In the genomic region with DNA sequence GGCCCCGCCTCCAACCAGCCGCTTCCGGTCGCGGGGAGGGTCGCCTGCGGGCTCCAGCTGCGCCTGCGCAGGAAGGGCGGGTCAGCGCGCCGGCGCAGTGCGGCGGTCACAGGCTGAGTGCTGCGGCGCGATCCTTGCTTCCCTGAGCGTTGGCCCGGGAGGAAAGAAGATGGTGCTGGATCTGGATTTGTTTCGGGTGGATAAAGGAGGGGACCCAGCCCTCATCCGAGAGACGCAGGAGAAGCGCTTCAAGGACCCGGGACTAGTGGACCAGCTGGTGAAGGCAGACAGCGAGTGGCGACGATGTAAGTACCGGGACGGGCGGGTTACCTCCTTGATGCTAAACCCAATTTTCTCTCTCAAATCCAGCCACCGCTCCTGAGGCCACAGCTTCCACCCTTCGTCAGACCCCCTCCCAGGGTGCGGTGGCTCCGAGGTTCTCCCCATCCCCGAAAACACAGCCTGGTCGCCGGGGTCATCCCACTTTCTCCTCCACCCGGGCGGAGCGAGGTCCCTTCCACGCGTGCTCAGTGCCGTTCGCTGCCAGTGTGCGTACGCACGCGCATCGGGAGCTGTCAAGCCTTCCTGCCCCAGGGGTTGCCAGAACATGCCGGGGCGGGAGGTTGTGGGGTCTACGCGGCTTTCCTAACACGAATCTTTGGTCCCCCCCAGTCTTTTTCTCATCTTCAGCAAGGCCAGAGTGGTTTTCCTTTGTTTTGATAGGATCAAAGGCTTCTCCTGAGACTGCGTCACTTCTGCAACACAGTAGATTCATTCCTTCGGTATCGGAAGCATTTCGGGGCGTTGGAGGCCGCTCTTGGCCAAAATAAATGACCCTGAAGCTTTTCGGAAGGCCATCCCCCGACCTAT, we compare ENCODE assay signal across 8 cellular contexts. TPM values are rescaled to one million over a fixed set of nuclear protein-coding genes. Genes with fewer than 3 reads are reported as not detected.
DNase-seq lines count a peak whose midpoint lies in the region; ATAC-seq and TF ChIP-seq lines count a peak whose summit lies in the region.

TSS of gene SARS1 (plus strand) at position 95 of the 870 bp plus-strand sequence. CDS start at position 170, 75 bp downstream.

- DNase-seq in NCI-H1105 treated with DMSO at 0.1 percent for 48 hours (lab: John Stamatoyannopoulos, UW) (peak; percentile 88), T-helper 1 cell (peak; percentile 74 to 91 (median 78)), heart left ventricle (peak; percentile 87 to 95 (median 90)), posterior vena cava (ENCODE audit: low spot score) (peak; percentile 95), upper lobe of left lung (peak; percentile 89 to 97)

- 0% methylated on average over 55 to 64 of the region's 64 CpGs for WGBS in adipose tissue, 3 donors
- 0 to 1% (median 0%) methylated on average over 48 to 64 of the region's 64 CpGs for WGBS in heart left ventricle, 4 donors
- WGBS in upper lobe of left lung, 2 donors, result 0% methylated on average over 52 to 59 of the region's 64 CpGs

- no peaks in the 10 kb centered on the region for H3K9me3 ChIP-seq in heart left ventricle
- H3K9me3 ChIP-seq in upper lobe of left lung, result no peaks in the 10 kb centered on the region

- TF ChIP-seq POLR2A in heart left ventricle (IDR thresholded peaks at IDR 0.05) (peak in 1 of 2 donors; percentile 88), upper lobe of left lung (IDR thresholded peaks at IDR 0.05) (peak in 3 of 4 donors; percentile 33 to 93 (median 52))

- TF ChIP-seq CTCF in GM12875 (IDR thresholded peaks at IDR 0.05; ENCODE audit: borderline replicate concordance, insufficient read depth, low read depth, low read length) (no peak), heart left ventricle (IDR thresholded peaks at IDR 0.05) (peak in 1 of 12 donors; percentile 6), upper lobe of left lung (IDR thresholded peaks at IDR 0.05) (peak in 1 of 6 experiments; percentile 7)

- H3K4me3 ChIP-seq in GM12875 (ENCODE audit: low read depth, low read length) (peak within 1 kb of the TSS; percentile 74), heart left ventricle (peak within 1 kb of the TSS; percentile 40 to 99 (median 90)), upper lobe of left lung (peak within 1 kb of the TSS; percentile 15 to 93 (median 82))

- ATAC-seq in HG02642 (IDR thresholded peaks at IDR 0.05; ENCODE audit: poor library complexity, unreplicated experiment) (peak; percentile 88), heart left ventricle (peak; percentile 94 to 97 (median 96)), upper lobe of left lung (ENCODE audit: low FRiP score in 2 of 2) (peak; percentile 95 to 97)

- H3K4me1 ChIP-seq in heart left ventricle (peaks cover 0 to 43% (median 24%) of the 10 kb centered on the region in 12 donors), upper lobe of left lung (peaks cover 21 to 44% (median 38%) of the 10 kb centered on the region in 4 donors)

- intact Hi-C loops in heart left ventricle (cut with DNase I), result loop anchor here in 1 of 10 donors (5.0 kb wide), 1 partner anchor 102 kb away; the partner anchor contains the start of gene ELAPOR1
- intact Hi-C loops in posterior vena cava (cut with DNase I), result no loop called here

- H3K27me3 ChIP-seq in heart left ventricle (no peaks in the 10 kb centered on the region), upper lobe of left lung (no peaks in the 10 kb centered on the region)

- H3K36me3 ChIP-seq in heart left ventricle, result peaks cover 0 to 11% (median 0%) of the 10 kb centered on the region in 9 donors
- H3K36me3 ChIP-seq in upper lobe of left lung, result peaks cover 0 to 14% (median 0%) of the 10 kb centered on the region in 4 donors

- no peak for TF ChIP-seq EP300 in upper lobe of left lung (IDR thresholded peaks at IDR 0.05)

- H3K27ac ChIP-seq in adipose tissue (ENCODE audit: low read depth, low read length) (peak within 1 kb of the TSS; percentile 76), heart left ventricle (peak within 1 kb of the TSS; percentile 77 to 96 (median 91)), upper lobe of left lung (peak within 1 kb of the TSS; percentile 80 to 92 (median 90))

RNA-seq across cellular contexts. Expression of gene SARS1, which starts in this region (rescaled TPM):
- polyA plus RNA-seq in adipose tissue (100 to 1,000 TPM in 2 of 3 donors, 10 to 100 TPM in 1; 84.3 to 132 (median 116) TPM), heart left ventricle (100 to 1,000 TPM in 1 of 2 donors, 10 to 100 TPM in 1; 41.1 to 179 TPM)
- total RNA-seq in heart left ventricle (100 to 1,000 TPM in 6 of 9 donors, 10 to 100 TPM in 3; 88.5 to 113 (median 102) TPM), posterior vena cava (100 to 1,000 TPM; 131 to 132 TPM), upper lobe of left lung (100 to 1,000 TPM; 126 to 212 (median 160) TPM)

Comparison
In these comparisons a context has a peak if more than half of its experiments do, and no peak if none do; other contexts are left out.
1. Peak in every context shown above with its lines: DNase-seq, ATAC-seq, H3K4me3 ChIP-seq and H3K27ac ChIP-seq.